In genomic region chr12:110382683-110383082, GRCh38 we compare ENCODE assay signal across 23 cellular contexts.
"Had no signal": no experiment of that assay in that cellular context is flagged by ENCODE, and none has a peak within 500 bp of the region (broad histone marks: within the 10 kb centered on the region; RNA-seq: fewer than 3 reads in every experiment).

No MANE protein-coding gene starts in this region.

- H3K27ac ChIP-seq: coronary artery, lower lobe of right lung, neutrophil, parathyroid adenoma, SK-N-MC had no signal

- H3K4me1 ChIP-seq: lower lobe of right lung, parathyroid adenoma had no signal

- H3K4me1 Mint-ChIP-seq: brain had no signal

- H3K4me3 ChIP-seq: coronary artery, lower lobe of right lung, SK-N-MC, smooth muscle cell, tibial artery had no signal

- ATAC-seq: lower lobe of right lung; natural killer cell; sciatic nerve; stimulated activated naive B cell treated with anti-CD40 and anti-IgM and Interleukin-4, amounts not matched to agents 10 μg/mL and 1 μg/mL and 100 μg/mL, for 72 hours had no signal

- DNase-seq: activated B cell treated with CpG ODN at 0.5 μM for 24 hours; activated gamma-delta T cell; anterior cingulate cortex; central memory CD4-positive, alpha-beta T cell; erythroblast; foreskin melanocyte; glutamatergic neuron; hippocampal formation; islet precursor cell; lower lobe of right lung; natural killer cell; stimulated activated CD4-positive, alpha-beta T cell treated with anti-CD3 and anti-CD28 coated beads, Interleukin-4, amount 100 ng/mL, for 4 hours; stimulated activated naive B cell treated with anti-CD40 and anti-IgM and Interleukin-4, amounts not matched to agents 10 μg/mL and 1 μg/mL and 100 μg/mL, for 72 hours; substantia nigra; T-helper 9 cell; tibial artery had no signal

- H3K9me3 ChIP-seq: lower lobe of right lung, neutrophil, tibial artery had no signal

- H3K27me3 Mint-ChIP-seq: activated B cell treated with CpG ODN at 0.5 μM for 24 hours; brain; stimulated activated naive B cell treated with anti-CD40 and anti-IgM and Interleukin-4, amounts not matched to agents 10 μg/mL and 1 μg/mL and 100 μg/mL, for 72 hours had no signal

- H3K27ac Mint-ChIP-seq: activated B cell treated with CpG ODN at 0.5 μM for 24 hours; brain; stimulated activated naive B cell treated with anti-CD40 and anti-IgM and Interleukin-4, amounts not matched to agents 10 μg/mL and 1 μg/mL and 100 μg/mL, for 72 hours had no signal

- H3K4me3 Mint-ChIP-seq: activated B cell treated with CpG ODN at 0.5 μM for 24 hours; brain; natural killer cell; stimulated activated naive B cell treated with anti-CD40 and anti-IgM and Interleukin-4, amounts not matched to agents 10 μg/mL and 1 μg/mL and 100 μg/mL, for 72 hours had no signal

- H3K27me3 ChIP-seq: neutrophil, tibial artery had no signal

- H3K9me3 Mint-ChIP-seq: activated B cell treated with CpG ODN at 0.5 μM for 24 hours; brain; natural killer cell; stimulated activated naive B cell treated with anti-CD40 and anti-IgM and Interleukin-4, amounts not matched to agents 10 μg/mL and 1 μg/mL and 100 μg/mL, for 72 hours had no signal
